In the genomic region with DNA sequence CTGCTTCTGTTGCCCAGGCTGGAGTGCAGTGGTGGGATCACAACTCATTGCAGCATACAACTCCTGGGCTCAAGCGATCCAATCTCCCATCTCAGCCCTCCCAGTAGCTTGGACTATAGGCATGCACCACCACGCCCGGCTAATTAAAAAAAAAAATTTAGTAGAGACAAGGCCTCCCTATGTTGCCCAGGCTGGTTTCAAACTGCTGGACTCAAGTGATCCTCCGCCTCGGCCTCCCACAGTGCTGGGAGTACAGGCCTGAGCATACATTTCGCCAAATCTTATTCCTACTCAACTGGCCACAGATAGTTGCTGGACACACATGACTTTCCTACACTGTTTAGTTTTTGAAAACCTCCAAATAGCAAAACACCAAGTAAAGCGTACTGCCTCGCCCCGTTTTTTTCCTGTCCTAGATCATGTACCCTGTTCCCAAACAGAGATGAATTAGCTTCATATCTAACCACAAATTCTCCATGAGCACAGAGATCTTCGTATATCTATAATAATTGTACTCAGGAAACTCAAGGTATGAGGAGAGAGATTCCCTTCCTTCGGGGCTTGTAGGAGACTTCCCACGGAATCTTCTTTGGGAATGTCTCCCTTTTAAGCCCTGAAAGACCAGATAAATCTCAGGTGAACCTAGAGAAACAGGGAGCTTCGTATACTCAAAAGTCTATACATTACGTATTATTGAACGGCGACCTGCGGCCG, we compare ENCODE assay signal across 7 cellular contexts. TPM values are rescaled to one million over a fixed set of nuclear protein-coding genes. Genes with fewer than 3 reads are reported as not detected.
DNase-seq lines count a peak whose midpoint lies in the region; ATAC-seq, FAIRE-seq and TF ChIP-seq lines count a peak whose summit lies in the region.

No MANE protein-coding gene starts in this region.

- TF ChIP-seq CTCF in foreskin fibroblast (IDR thresholded peaks at IDR 0.05; ENCODE audit: low read depth, low read length): no peak

- 38 to 43% (median 42%) methylated on average over 18 of the region's 18 CpGs for WGBS in small intestine, 3 donors

- peaks cover 9% of the 10 kb centered on the region for H3K4me1 ChIP-seq in SJSA1 (replicated peaks)
- no peaks in the 10 kb centered on the region for H3K4me1 ChIP-seq in small intestine (ENCODE audit: control insufficient read depth in 2 of 2, insufficient read depth in 1 of 2, low read depth in 1 of 2, low read length in 1 of 2)

- H3K4me3 ChIP-seq in H7 (ENCODE audit: insufficient read depth, low read depth, low read length) (peak overlapping the region; percentile 19; the same call in 1 of the 2 replicates), SJSA1 (peak overlapping the region; percentile 87), foreskin fibroblast (ENCODE audit: low read depth in 1 of 2, low read length in 2 of 2) (peak overlapping the region; percentile 88 to 96), small intestine (ENCODE audit: low read depth in 1 of 2, low read length in 2 of 2) (peak overlapping the region; percentile 70 to 71)

- FAIRE-seq in small intestine (lab: Jason Lieb, UNC): no peak

- H3K9me3 ChIP-seq in SJSA1 (replicated peaks) (no peaks in the 10 kb centered on the region), small intestine (ENCODE audit: control insufficient read depth, low read depth) (no peaks in the 10 kb centered on the region)

- peak overlapping the region; percentile 90 for H3K27ac ChIP-seq in SJSA1
- peak overlapping the region in 1 of 2 donors; percentile 98 for H3K27ac ChIP-seq in small intestine (ENCODE audit: low read depth in 1 of 2, low read length in 1 of 2)

- ATAC-seq in HG03159 (IDR thresholded peaks at IDR 0.05; ENCODE audit: unreplicated experiment) (no peak), GM18520 (IDR thresholded peaks at IDR 0.05; ENCODE audit: unreplicated experiment) (no peak), HG03520 (IDR thresholded peaks at IDR 0.05; ENCODE audit: unreplicated experiment) (no peak)

- no peaks in the 10 kb centered on the region for H3K27me3 ChIP-seq in H7 (ENCODE audit: control insufficient read depth, insufficient read depth, low read length)
- H3K27me3 ChIP-seq in SJSA1 (replicated peaks): no peaks in the 10 kb centered on the region
- H3K27me3 ChIP-seq in small intestine (ENCODE audit: control insufficient read depth in 2 of 2, insufficient read depth in 2 of 2, low read length in 2 of 2): no peaks in the 10 kb centered on the region

- H3K36me3 ChIP-seq in H7 (replicated peaks; ENCODE audit: control insufficient read depth, insufficient read depth, low read length): peaks cover 3% of the 10 kb centered on the region
- H3K36me3 ChIP-seq in SJSA1: peaks cover 22% of the 10 kb centered on the region
- H3K36me3 ChIP-seq in small intestine (ENCODE audit: control insufficient read depth in 2 of 2, insufficient read depth in 2 of 2, low read length in 2 of 2): peaks cover 0 to 2% of the 10 kb centered on the region in 2 donors

- no peak for DNase-seq in H7
- no peak for DNase-seq in SJSA1 (ENCODE audit: low read depth in 1 of 2, low spot score in 2 of 2)
- no peak for DNase-seq in foreskin fibroblast
- DNase-seq in small intestine: no peak

RNA-seq across cellular contexts. Expression of a gene that starts 0.6 kb away (rescaled TPM):
- 20.2 and 21.6 TPM in 2 replicates for total RNA-seq in H7 (2014; rRNA removed; shearing (Covaris generic))
- 13.5 and 20.7 TPM in 2 replicates for total RNA-seq in SJSA1 (2014; rRNA removed; shearing (Covaris generic))
- 1 to 10 TPM; 6.8 to 8.3 (median 7.7) TPM for polyA plus RNA-seq in small intestine

RNA-seq across cellular contexts. Expression of a gene that starts 44.8 kb away (rescaled TPM):
- total RNA-seq in H7 (2014; rRNA removed; shearing (Covaris generic)): 10.3 and 16.2 TPM in 2 replicates
- 6.3 and 9.2 TPM in 2 replicates for total RNA-seq in SJSA1 (2014; rRNA removed; shearing (Covaris generic))
- 1 to 10 TPM; 2.4 to 4.0 (median 3.5) TPM for polyA plus RNA-seq in small intestine

RNA-seq across cellular contexts. Expression of a gene that starts 44.9 kb away (rescaled TPM):
- 65.5 and 77.8 TPM in 2 replicates for total RNA-seq in H7 (2014; rRNA removed; shearing (Covaris generic))
- 17.9 and 31.8 TPM in 2 replicates for total RNA-seq in SJSA1 (2014; rRNA removed; shearing (Covaris generic))
- 10 to 100 TPM; 26.1 to 49.9 (median 28.4) TPM for polyA plus RNA-seq in small intestine

RNA-seq across cellular contexts. Expression of a gene that starts 59.5 kb away (rescaled TPM):
- 0.59 and 0.96 TPM in 2 replicates for total RNA-seq in H7 (2014; rRNA removed; shearing (Covaris generic))
- not detected in 2 replicates for total RNA-seq in SJSA1 (2014; rRNA removed; shearing (Covaris generic))
- under 1 TPM; 0.54 to 0.89 (median 0.81) TPM for polyA plus RNA-seq in small intestine

Comparison
In these comparisons a context has a peak if more than half of its experiments do, and no peak if none do; other contexts are left out.
1. H3K4me3 ChIP-seq: peak in every context shown above with its lines; median percentile 92 in foreskin fibroblast; 87 in SJSA1; 70 in small intestine; 19 in H7.